ENCODE assay signal across 7 cellular contexts in the genomic region with DNA sequence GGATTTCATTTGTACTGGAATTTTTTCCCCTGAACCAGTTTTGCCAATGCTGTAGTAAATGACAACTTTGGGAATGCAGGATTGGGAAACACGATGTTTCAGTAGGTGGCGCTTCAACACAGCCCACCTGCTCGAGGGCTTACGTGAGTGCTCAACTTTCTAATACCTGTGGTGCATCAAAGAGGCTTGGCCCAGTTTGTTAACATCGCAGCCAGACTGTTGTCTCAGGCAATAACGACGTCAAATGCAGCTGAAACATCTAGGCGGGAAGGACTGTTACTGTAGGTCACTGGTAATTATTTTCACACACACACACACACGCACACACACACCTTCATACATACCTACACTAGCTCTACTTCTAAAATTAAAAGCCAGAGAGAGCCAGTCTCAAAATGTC.
DNase-seq lines count a peak whose midpoint lies in the region; ATAC-seq, FAIRE-seq and TF ChIP-seq lines count a peak whose summit lies in the region.

No MANE protein-coding gene starts in this region.

- H3K36me3 Mint-ChIP-seq in nephron (ENCODE audit: low read depth), result no peaks in the 10 kb centered on the region
- no peaks in the 10 kb centered on the region for H3K36me3 Mint-ChIP-seq in stimulated activated effector memory CD8-positive, alpha-beta T cell treated with anti-CD3 and anti-CD28 coated beads, Interleukin-12 subunit alpha, Interleukin-12 subunit beta, amount 100 ng/mL, for 72 hours

- H3K27me3 Mint-ChIP-seq in nephron (ENCODE audit: low read depth), result no peaks in the 10 kb centered on the region

- no peak overlapping the region for H3K27ac Mint-ChIP-seq in nephron
- no peak overlapping the region for H3K27ac Mint-ChIP-seq in stimulated activated effector memory CD8-positive, alpha-beta T cell treated with anti-CD3 and anti-CD28 coated beads, Interleukin-12 subunit alpha, Interleukin-12 subunit beta, amount 100 ng/mL, for 72 hours

- ATAC-seq in stimulated activated effector memory CD8-positive, alpha-beta T cell treated with anti-CD3 and anti-CD28 coated beads, Interleukin-12 subunit alpha, Interleukin-12 subunit beta, amount 100 ng/mL, for 72 hours, result no peak
- ATAC-seq in GM21381 (IDR thresholded peaks at IDR 0.05; ENCODE audit: unreplicated experiment), result no peak

- H3K4me1 Mint-ChIP-seq in nephron, result peaks cover 4% of the 10 kb centered on the region
- H3K4me1 Mint-ChIP-seq in stimulated activated effector memory CD8-positive, alpha-beta T cell treated with anti-CD3 and anti-CD28 coated beads, Interleukin-12 subunit alpha, Interleukin-12 subunit beta, amount 100 ng/mL, for 72 hours, result no peaks in the 10 kb centered on the region

- no peak for TF ChIP-seq POLR2A in H54 (IDR thresholded peaks at IDR 0.05; ENCODE audit: low read depth, low read length)

- no peak overlapping the region for H3K4me3 Mint-ChIP-seq in nephron
- H3K4me3 Mint-ChIP-seq in stimulated activated effector memory CD8-positive, alpha-beta T cell treated with anti-CD3 and anti-CD28 coated beads, Interleukin-12 subunit alpha, Interleukin-12 subunit beta, amount 100 ng/mL, for 72 hours, result no peak overlapping the region

- no peaks in the 10 kb centered on the region for H3K9me3 Mint-ChIP-seq in nephron
- peaks cover 2% of the 10 kb centered on the region for H3K9me3 Mint-ChIP-seq in stimulated activated effector memory CD8-positive, alpha-beta T cell treated with anti-CD3 and anti-CD28 coated beads, Interleukin-12 subunit alpha, Interleukin-12 subunit beta, amount 100 ng/mL, for 72 hours

- peak; percentile 92 for FAIRE-seq in H54 (lab: Jason Lieb, UNC)

- TF ChIP-seq CTCF in nephron (IDR thresholded peaks at IDR 0.05; ENCODE audit: unreplicated experiment in 3 of 3), result peak; percentile 56 to 72 (median 59)

- no peak for DNase-seq in H54 (ENCODE audit: insufficient read length, low spot score)
- peak; percentile 66 for DNase-seq in NCI-H460 (ENCODE audit: extremely low read depth, low read depth)
- peak; percentile 83 for DNase-seq in dermis blood vessel endothelial cell
- DNase-seq in Kasumi-1 (lab: John Stamatoyannopoulos, UW), result no peak
- no peak for DNase-seq in stimulated activated effector memory CD8-positive, alpha-beta T cell treated with anti-CD3 and anti-CD28 coated beads, Interleukin-12 subunit alpha, Interleukin-12 subunit beta, amount 100 ng/mL, for 72 hours (ENCODE audit: low spot score in 2 of 2)

Comparison
In these comparisons a context has a peak if more than half of its experiments do, and no peak if none do; other contexts are left out.
1. DNase-seq: peak in NCI-H460 (single experiment) and dermis blood vessel endothelial cell (single experiment); none in H54 (single experiment), Kasumi-1 (0 of 2) and stimulated activated effector memory CD8-positive, alpha-beta T cell treated with anti-CD3 and anti-CD28 coated beads, Interleukin-12 subunit alpha, Interleukin-12 subunit beta, amount 100 ng/mL, for 72 hours (0 of 2).